ENCODE assay signal across 25 cellular contexts in genomic region chr5:153153086-153153485, GRCh38.
A peak's percentile ranks its signal among the peaks of the same experiment; 100 is the strongest.
DNase-seq lines count a peak whose midpoint lies in the region; ATAC-seq and TF ChIP-seq lines count a peak whose summit lies in the region.
"Had no signal": no experiment of that assay in that cellular context is flagged by ENCODE, and none has a peak within 500 bp of the region (broad histone marks: within the 10 kb centered on the region; RNA-seq: fewer than 3 reads in every experiment).

No MANE protein-coding gene starts in this region.

- H3K27ac ChIP-seq in SK-N-SH (ENCODE audit: low read depth in 2 of 2, low read length in 1 of 2) = peak overlapping the region in 1 of 2 experiments; percentile 40; a peak in 1 of 4 replicates
- H3K27ac ChIP-seq: adrenal gland, KMS-11 had no signal

- POLR2A ChIA-PET in SK-N-SH (lab: Yijun Ruan, JAX) = no interaction called here

- H3K9ac ChIP-seq in SK-N-SH = no peak overlapping the region
- H3K9ac ChIP-seq: KMS-11 had no signal

- no peak for TF ChIP-seq CTCF in SK-N-SH (IDR thresholded peaks at IDR 0.05)
- no peak for TF ChIP-seq CTCF in fibroblast of the aortic adventitia (IDR thresholded peaks at IDR 0.05; ENCODE audit: insufficient read depth, low read length)

- H4K20me1 ChIP-seq in SK-N-SH (ENCODE audit: insufficient read depth) = no peaks in the 10 kb centered on the region

- H3F3A ChIP-seq in SK-N-SH (replicated peaks; ENCODE audit: insufficient read depth) = peaks cover 15% of the 10 kb centered on the region

- CTCF ChIA-PET in SK-N-SH (lab: Yijun Ruan, JAX) = no interaction called here

- no peaks in the 10 kb centered on the region for H3K36me3 ChIP-seq in SK-N-SH (replicated peaks in 1 of 2; ENCODE audit: control insufficient read depth in 1 of 2, insufficient read depth in 2 of 2, low read length in 1 of 2)
- H3K36me3 ChIP-seq: adrenal gland had no signal

- H3K4me3 ChIP-seq in SK-N-SH (ENCODE audit: low read depth in 2 of 2, low read length in 1 of 2) (no peak overlapping the region), fibroblast of the aortic adventitia (ENCODE audit: low read depth, low read length) (no peak overlapping the region)
- H3K4me3 ChIP-seq: adrenal gland had no signal

- 3% methylated on average over 1 of the region's 1 CpG for WGBS in SK-N-SH (ENCODE audit: low lambda C conversion rate)

- no peak overlapping the region for H2AFZ ChIP-seq in SK-N-SH (ENCODE audit: low read depth)

- no peak for TF ChIP-seq RAD21 in SK-N-SH (IDR thresholded peaks at IDR 0.05; ENCODE audit: low read length)

- H3K4me1 ChIP-seq in SK-N-SH (ENCODE audit: control insufficient read depth in 1 of 2, insufficient read depth in 2 of 2, low read depth in 1 of 2, low read length in 1 of 2) = no peaks in the 10 kb centered on the region
- H3K4me1 ChIP-seq: adrenal gland had no signal

- H3K9me3 ChIP-seq in SK-N-SH = no peaks in the 10 kb centered on the region
- H3K9me3 ChIP-seq: adrenal gland had no signal

- no peak overlapping the region for H3K4me2 ChIP-seq in SK-N-SH
- H3K4me2 ChIP-seq: KMS-11 had no signal

- no peaks in the 10 kb centered on the region for H3K79me2 ChIP-seq in SK-N-SH (ENCODE audit: insufficient read depth)

- H3K27me3 ChIP-seq in SK-N-SH (ENCODE audit: insufficient read depth) = no peaks in the 10 kb centered on the region
- H3K27me3 ChIP-seq: adrenal gland had no signal

- ATAC-seq in HG03457 (IDR thresholded peaks at IDR 0.05; ENCODE audit: unreplicated experiment) (no peak), GM21529 (IDR thresholded peaks at IDR 0.05; ENCODE audit: unreplicated experiment) (no peak)
- ATAC-seq: natural killer cell; stimulated activated naive CD8-positive, alpha-beta T cell treated with anti-CD3 and anti-CD28 coated beads, Interleukin-15, amount 100 ng/mL, for 72 hours had no signal

- peak in 1 of 2 experiments; percentile 68; a peak in 1 of 4 replicates for TF ChIP-seq EP300 in SK-N-SH (IDR thresholded peaks at IDR 0.05; ENCODE audit: borderline replicate concordance in 1 of 2, low read depth in 1 of 2, low read length in 1 of 2)

- no peaks in the 10 kb centered on the region for H3K9me2 ChIP-seq in SK-N-SH

- peak; percentile 19 for DNase-seq in NCI-H2171 treated with DMSO at 0.1 percent for 48 hours (lab: John Stamatoyannopoulos, UW)
- DNase-seq in NCI-H2171 (lab: John Stamatoyannopoulos, UW) = no peak
- no peak for DNase-seq in SK-N-SH
- DNase-seq in fibroblast of the aortic adventitia (ENCODE audit: low read depth) = peak; percentile 3
- no peak for DNase-seq in T-helper 1 cell
- DNase-seq in cerebellum (ENCODE audit: low spot score) = no peak
- DNase-seq: activated CD8-positive, alpha-beta memory T cell treated with anti-CD3 and anti-CD28 coated beads, Interleukin-2, amount 50 U/mL, for 48 hours; activated gamma-delta T cell treated with Interleukin-2 at 50 U/mL for 16 hours; adrenal gland; CD4-positive, CD25-positive, alpha-beta regulatory T cell; cerebellar nuclear complex; DMS79; effector memory CD4-positive, alpha-beta T cell; hippocampal formation; kidney; natural killer cell; NCI-H1105; NCI-H2081 treated with DMSO at 0.1 percent for 48 hours; NCI-H524 treated with DMSO at 0.1 percent for 48 hours; SHP77 treated with DMSO at 0.1 percent for 48 hours; stimulated activated naive CD8-positive, alpha-beta T cell treated with anti-CD3 and anti-CD28 coated beads, Interleukin-15, amount 100 ng/mL, for 72 hours; trophoblast cell had no signal

TF ChIP-seq in SK-N-SH, 30 proteins besides CTCF, POLR2A, EP300 and RAD21 (continues in another document):
- TF ChIP-seq SMC3 (IDR thresholded peaks at IDR 0.05; ENCODE audit: low read depth, low read length) (no peak), FOXJ3 (CRISPR knock-in tag; IDR thresholded peaks at IDR 0.05) (no peak), FOSL2 (IDR thresholded peaks at IDR 0.05; ENCODE audit: borderline replicate concordance, low read depth) (peak; percentile 67; the same call in 1 of the 2 replicates), TCF12 (IDR thresholded peaks at IDR 0.05) (peak; percentile 94), GATA2 (CRISPR knock-in tag; IDR thresholded peaks at IDR 0.05) (no peak), FOXM1 (IDR thresholded peaks at IDR 0.05; ENCODE audit: low read depth) (no peak), TEAD4 (IDR thresholded peaks at IDR 0.05; ENCODE audit: borderline replicate concordance, insufficient read depth) (peak; percentile 55; the same call in 1 of the 2 replicates), GABPA (IDR thresholded peaks at IDR 0.05; ENCODE audit: low read depth) (no peak), MEF2A (IDR thresholded peaks at IDR 0.05; ENCODE audit: borderline replicate concordance, low read depth) (0 out of 2 replicates have a peak, but pooled peaks have one; percentile 76), NFIC (IDR thresholded peaks at IDR 0.05; ENCODE audit: borderline replicate concordance) (peak; percentile 78), NRF1 (IDR thresholded peaks at IDR 0.05; ENCODE audit: low read depth, low read length) (no peak), RFX5 (IDR thresholded peaks at IDR 0.05; ENCODE audit: low read length) (no peak), POLR2AphosphoS5 (IDR thresholded peaks at IDR 0.05; ENCODE audit: low read depth, low read length) (peak; percentile 75; the same call in 1 of the 2 replicates), RXRA (IDR thresholded peaks at IDR 0.05; ENCODE audit: borderline replicate concordance, low read depth) (no peak), EZH2phosphoT487 (IDR thresholded peaks at IDR 0.05; ENCODE audit: borderline replicate concordance, low read depth) (no peak), SIN3A (IDR thresholded peaks at IDR 0.05; ENCODE audit: borderline replicate concordance, low read depth, low read length) (no peak), RCOR1 (IDR thresholded peaks at IDR 0.05; ENCODE audit: low read length) (no peak)
- TF ChIP-seq, protein P1, sequence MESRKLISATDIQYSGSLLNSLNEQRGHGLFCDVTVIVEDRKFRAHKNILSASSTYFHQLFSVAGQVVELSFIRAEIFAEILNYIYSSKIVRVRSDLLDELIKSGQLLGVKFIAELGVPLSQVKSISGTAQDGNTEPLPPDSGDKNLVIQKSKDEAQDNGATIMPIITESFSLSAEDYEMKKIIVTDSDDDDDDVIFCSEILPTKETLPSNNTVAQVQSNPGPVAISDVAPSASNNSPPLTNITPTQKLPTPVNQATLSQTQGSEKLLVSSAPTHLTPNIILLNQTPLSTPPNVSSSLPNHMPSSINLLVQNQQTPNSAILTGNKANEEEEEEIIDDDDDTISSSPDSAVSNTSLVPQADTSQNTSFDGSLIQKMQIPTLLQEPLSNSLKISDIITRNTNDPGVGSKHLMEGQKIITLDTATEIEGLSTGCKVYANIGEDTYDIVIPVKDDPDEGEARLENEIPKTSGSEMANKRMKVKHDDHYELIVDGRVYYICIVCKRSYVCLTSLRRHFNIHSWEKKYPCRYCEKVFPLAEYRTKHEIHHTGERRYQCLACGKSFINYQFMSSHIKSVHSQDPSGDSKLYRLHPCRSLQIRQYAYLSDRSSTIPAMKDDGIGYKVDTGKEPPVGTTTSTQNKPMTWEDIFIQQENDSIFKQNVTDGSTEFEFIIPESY (IDR thresholded peaks at IDR 0.05; ENCODE audit: borderline replicate concordance, low read depth) = peak; percentile 43; the same call in 1 of the 2 replicates
- TF ChIP-seq, protein P2, sequence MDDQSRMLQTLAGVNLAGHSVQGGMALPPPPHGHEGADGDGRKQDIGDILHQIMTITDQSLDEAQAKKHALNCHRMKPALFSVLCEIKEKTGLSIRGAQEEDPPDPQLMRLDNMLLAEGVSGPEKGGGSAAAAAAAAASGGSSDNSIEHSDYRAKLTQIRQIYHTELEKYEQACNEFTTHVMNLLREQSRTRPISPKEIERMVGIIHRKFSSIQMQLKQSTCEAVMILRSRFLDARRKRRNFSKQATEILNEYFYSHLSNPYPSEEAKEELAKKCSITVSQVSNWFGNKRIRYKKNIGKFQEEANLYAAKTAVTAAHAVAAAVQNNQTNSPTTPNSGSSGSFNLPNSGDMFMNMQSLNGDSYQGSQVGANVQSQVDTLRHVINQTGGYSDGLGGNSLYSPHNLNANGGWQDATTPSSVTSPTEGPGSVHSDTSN (IDR thresholded peaks at IDR 0.05) = peak; percentile 92
- TF ChIP-seq, protein P3, sequence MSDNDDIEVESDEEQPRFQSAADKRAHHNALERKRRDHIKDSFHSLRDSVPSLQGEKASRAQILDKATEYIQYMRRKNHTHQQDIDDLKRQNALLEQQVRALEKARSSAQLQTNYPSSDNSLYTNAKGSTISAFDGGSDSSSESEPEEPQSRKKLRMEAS (IDR thresholded peaks at IDR 0.05; ENCODE audit: low read depth) = no peak
- TF ChIP-seq, protein P4, sequence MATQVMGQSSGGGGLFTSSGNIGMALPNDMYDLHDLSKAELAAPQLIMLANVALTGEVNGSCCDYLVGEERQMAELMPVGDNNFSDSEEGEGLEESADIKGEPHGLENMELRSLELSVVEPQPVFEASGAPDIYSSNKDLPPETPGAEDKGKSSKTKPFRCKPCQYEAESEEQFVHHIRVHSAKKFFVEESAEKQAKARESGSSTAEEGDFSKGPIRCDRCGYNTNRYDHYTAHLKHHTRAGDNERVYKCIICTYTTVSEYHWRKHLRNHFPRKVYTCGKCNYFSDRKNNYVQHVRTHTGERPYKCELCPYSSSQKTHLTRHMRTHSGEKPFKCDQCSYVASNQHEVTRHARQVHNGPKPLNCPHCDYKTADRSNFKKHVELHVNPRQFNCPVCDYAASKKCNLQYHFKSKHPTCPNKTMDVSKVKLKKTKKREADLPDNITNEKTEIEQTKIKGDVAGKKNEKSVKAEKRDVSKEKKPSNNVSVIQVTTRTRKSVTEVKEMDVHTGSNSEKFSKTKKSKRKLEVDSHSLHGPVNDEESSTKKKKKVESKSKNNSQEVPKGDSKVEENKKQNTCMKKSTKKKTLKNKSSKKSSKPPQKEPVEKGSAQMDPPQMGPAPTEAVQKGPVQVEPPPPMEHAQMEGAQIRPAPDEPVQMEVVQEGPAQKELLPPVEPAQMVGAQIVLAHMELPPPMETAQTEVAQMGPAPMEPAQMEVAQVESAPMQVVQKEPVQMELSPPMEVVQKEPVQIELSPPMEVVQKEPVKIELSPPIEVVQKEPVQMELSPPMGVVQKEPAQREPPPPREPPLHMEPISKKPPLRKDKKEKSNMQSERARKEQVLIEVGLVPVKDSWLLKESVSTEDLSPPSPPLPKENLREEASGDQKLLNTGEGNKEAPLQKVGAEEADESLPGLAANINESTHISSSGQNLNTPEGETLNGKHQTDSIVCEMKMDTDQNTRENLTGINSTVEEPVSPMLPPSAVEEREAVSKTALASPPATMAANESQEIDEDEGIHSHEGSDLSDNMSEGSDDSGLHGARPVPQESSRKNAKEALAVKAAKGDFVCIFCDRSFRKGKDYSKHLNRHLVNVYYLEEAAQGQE (IDR thresholded peaks at IDR 0.05; ENCODE audit: low read depth, low read length) = no peak

Comparison
In these comparisons a context has a peak if more than half of its experiments do, and no peak if none do; other contexts are left out.
1. DNase-seq: peak in NCI-H2171 treated with DMSO at 0.1 percent for 48 hours (single experiment) and fibroblast of the aortic adventitia (single experiment); none in NCI-H2171 (single experiment), SK-N-SH (single experiment), T-helper 1 cell (0 of 5) and cerebellum (single experiment).